ENCODE assay signal across 25 cellular contexts in genomic region chr6:66489269-66489987, GRCh38.
"Had no signal": no experiment of that assay in that cellular context is flagged by ENCODE, and none has a peak within 500 bp of the region (broad histone marks: within the 10 kb centered on the region; RNA-seq: fewer than 3 reads in every experiment).

No MANE protein-coding gene starts in this region.

- H3K36me3 ChIP-seq: ovary, stomach, suprapubic skin, tibial artery, transverse colon, upper lobe of right lung, vagina had no signal

- ATAC-seq: naive thymus-derived CD8-positive, alpha-beta T cell; natural killer cell treated with Interleukin-12 subunit alpha and Interleukin-12 subunit beta and Interleukin-15 and Interleukin-18, amount 100 ng/mL, for 72 hours; psoas muscle; right cardiac atrium; sciatic nerve; stimulated activated effector memory CD8-positive, alpha-beta T cell treated with anti-CD3 and anti-CD28 coated beads, Interleukin-12 subunit alpha, Interleukin-12 subunit beta, amount 100 ng/mL, for 72 hours; stimulated activated naive B cell treated with anti-CD40 and anti-IgM and Interleukin-4, amounts not matched to agents 10 μg/mL and 1 μg/mL and 100 μg/mL, for 72 hours; upper lobe of right lung had no signal

- H3K27ac ChIP-seq: ovary, parathyroid adenoma, psoas muscle, skin epidermis, stomach, suprapubic skin, testis, tibial artery, transverse colon, upper lobe of right lung, vagina had no signal

- DNase-seq: naive B cell; naive thymus-derived CD8-positive, alpha-beta T cell; nephron progenitor cell; ovary; psoas muscle; right cardiac atrium; stimulated activated CD4-positive, alpha-beta T cell treated with anti-CD3 and anti-CD28 coated beads, Interleukin-15, amount 100 ng/mL, for 24 hours; stimulated activated CD4-positive, alpha-beta T cell treated with anti-CD3 and anti-CD28 coated beads, Interleukin-2, amount 100 ng/mL, for 24 hours; stimulated activated CD4-positive, alpha-beta T cell treated with anti-CD3 and anti-CD28 coated beads, Interleukin-2, amount 100 ng/mL, for 48 hours; stimulated activated CD4-positive, alpha-beta T cell treated with anti-CD3 and anti-CD28 coated beads, Interleukin-4, amount 100 ng/mL, for 24 hours; stimulated activated naive B cell treated with anti-CD40 and anti-IgM and Interleukin-4, amounts not matched to agents 10 μg/mL and 1 μg/mL and 100 μg/mL, for 72 hours; stimulated activated naive CD4-positive, alpha-beta T cell treated with Interleukin-2 at 50 U/mL for 16 hours; stomach; testis; tibial artery; transverse colon; upper lobe of right lung had no signal

- H2AFZ ChIP-seq: parathyroid adenoma had no signal

- H3K4me2 ChIP-seq: smooth muscle cell had no signal

- H3K9me3 ChIP-seq: ovary, psoas muscle, stomach, suprapubic skin, testis, tibial artery, transverse colon, upper lobe of right lung, vagina had no signal

- H3K9ac ChIP-seq: parathyroid adenoma had no signal

- H3K4me3 ChIP-seq: ovary, psoas muscle, skin epidermis, smooth muscle cell, stomach, suprapubic skin, testis, tibial artery, transverse colon, upper lobe of right lung, vagina had no signal

- H3K79me2 ChIP-seq: parathyroid adenoma had no signal

- H3K4me1 ChIP-seq: parathyroid adenoma, psoas muscle, stomach, suprapubic skin, testis, tibial artery, transverse colon, upper lobe of right lung, vagina had no signal

- H3K27me3 ChIP-seq: ovary, stomach, suprapubic skin, testis, tibial artery, transverse colon, upper lobe of right lung, vagina had no signal
